ENCODE assay signal across 20 cellular contexts in genomic region chr11:17585911-17586695, GRCh38. TPM values are rescaled to one million over a fixed set of nuclear protein-coding genes. Genes with fewer than 3 reads are reported as not detected.
A peak's percentile ranks its signal among the peaks of the same experiment; 100 is the strongest.
DNase-seq lines count a peak whose midpoint lies in the region; ATAC-seq and TF ChIP-seq lines count a peak whose summit lies in the region.
"Had no signal": no experiment of that assay in that cellular context is flagged by ENCODE, and none has a peak within 500 bp of the region (broad histone marks: within the 10 kb centered on the region; RNA-seq: fewer than 3 reads in every experiment).

No MANE protein-coding gene starts in this region.

- H3K9ac ChIP-seq in endodermal cell (ENCODE audit: extremely low read depth, low read length, poor library complexity, severe bottlenecking), result no peak overlapping the region

- H3K36me3 Mint-ChIP-seq in activated T-cell treated with anti-CD3 and anti-CD28 coated beads, Interleukin-2, amount 50 U/mL, for 24 hours (ENCODE audit: low read depth), result no peaks in the 10 kb centered on the region
- H3K36me3 Mint-ChIP-seq in endodermal cell (ENCODE audit: low read depth), result no peaks in the 10 kb centered on the region
- H3K36me3 Mint-ChIP-seq: IgD-negative memory B cell had no signal

- H3K27me3 ChIP-seq in endodermal cell (ENCODE audit: control insufficient read depth, insufficient read depth, low read length, poor library complexity, severe bottlenecking) (peaks cover 37% of the 10 kb centered on the region), testis (no peaks in the 10 kb centered on the region)
- H3K27me3 ChIP-seq: BE2C, SJCRH30 had no signal

- H3K4me3 ChIP-seq in endodermal cell (ENCODE audit: low read length), result no peak overlapping the region
- H3K4me3 ChIP-seq in testis, result no peak overlapping the region
- H3K4me3 ChIP-seq: SJCRH30 had no signal

- H3K36me3 ChIP-seq in endodermal cell (ENCODE audit: control insufficient read depth, insufficient read depth, low read length) (no peaks in the 10 kb centered on the region), testis (ENCODE audit: low read depth, missing control alignments) (no peaks in the 10 kb centered on the region)
- H3K36me3 ChIP-seq: BE2C, SJCRH30 had no signal

- H3K4me1 Mint-ChIP-seq in activated T-cell treated with anti-CD3 and anti-CD28 coated beads, Interleukin-2, amount 50 U/mL, for 24 hours (ENCODE audit: low read depth), result no peaks in the 10 kb centered on the region
- peaks cover 1% of the 10 kb centered on the region for H3K4me1 Mint-ChIP-seq in endodermal cell
- H3K4me1 Mint-ChIP-seq: IgD-negative memory B cell had no signal

- WGBS in endodermal cell (ENCODE audit: insufficient coverage in 1 of 2, insufficient read length in 1 of 2), 2 experiments, result 87 to 93% methylated on average over 4 to 6 of the region's 6 CpGs
- WGBS in testis, 2 donors, result 83 to 94% methylated on average over 4 to 6 of the region's 6 CpGs

- H3K9me3 ChIP-seq in endodermal cell (ENCODE audit: control insufficient read depth, low read length) (no peaks in the 10 kb centered on the region), testis (no peaks in the 10 kb centered on the region)
- H3K9me3 ChIP-seq: BE2C, SJCRH30 had no signal

- H3K27me3 Mint-ChIP-seq in activated T-cell treated with anti-CD3 and anti-CD28 coated beads, Interleukin-2, amount 50 U/mL, for 24 hours, result peaks cover 3% of the 10 kb centered on the region
- peaks cover 13% of the 10 kb centered on the region for H3K27me3 Mint-ChIP-seq in endodermal cell (ENCODE audit: insufficient read depth)
- H3K27me3 Mint-ChIP-seq: IgD-negative memory B cell had no signal

- H3K27ac Mint-ChIP-seq in activated T-cell treated with anti-CD3 and anti-CD28 coated beads, Interleukin-2, amount 50 U/mL, for 24 hours, result no peak overlapping the region
- H3K27ac Mint-ChIP-seq in endodermal cell, result no peak overlapping the region
- H3K27ac Mint-ChIP-seq: IgD-negative memory B cell had no signal

- no peaks in the 10 kb centered on the region for H3K9me3 Mint-ChIP-seq in activated T-cell treated with anti-CD3 and anti-CD28 coated beads, Interleukin-2, amount 50 U/mL, for 24 hours
- no peaks in the 10 kb centered on the region for H3K9me3 Mint-ChIP-seq in endodermal cell

- no peak overlapping the region for H3K4me3 Mint-ChIP-seq in activated T-cell treated with anti-CD3 and anti-CD28 coated beads, Interleukin-2, amount 50 U/mL, for 24 hours
- no peak overlapping the region for H3K4me3 Mint-ChIP-seq in endodermal cell
- H3K4me3 Mint-ChIP-seq: IgD-negative memory B cell had no signal

- no peaks in the 10 kb centered on the region for H3K4me1 ChIP-seq in endodermal cell (ENCODE audit: control insufficient read depth, insufficient read depth, low read length)
- H3K4me1 ChIP-seq in testis, result no peaks in the 10 kb centered on the region
- H3K4me1 ChIP-seq: BE2C, SJCRH30 had no signal

- intact Hi-C loops in testis (cut with DNase I; ENCODE audit: low total_unique reads), result no loop called here

- DNase-seq in activated T-cell treated with anti-CD3 and anti-CD28 coated beads, Interleukin-2, amount 50 U/mL, for 24 hours, result peak; percentile 17
- no peak for DNase-seq in activated T-cell treated with anti-CD3 and anti-CD28 coated beads for 4 hours
- DNase-seq in endodermal cell, result peak; percentile 31
- DNase-seq in mesenteric fat pad (ENCODE audit: low spot score), result peak; percentile 72
- peak; percentile 10 for DNase-seq in testis
- DNase-seq in NCI-H2107 (lab: John Stamatoyannopoulos, UW), result no peak
- DNase-seq: BE2C; DMS53; GDM1; NCI-H1105 treated with DMSO at 0.1 percent for 48 hours; NCI-H2029 treated with DMSO at 0.1 percent for 48 hours; NCI-H2171; NCI-H345; NCI-H524; NCI-H774; NK-92 treated with Interleukin-12 subunit alpha and Interleukin-12 subunit beta, amount 100 ng/mL, for 24 hours; SJCRH30 had no signal

- no peak overlapping the region for H3K27ac ChIP-seq in endodermal cell (ENCODE audit: low read depth, low read length)
- no peak overlapping the region for H3K27ac ChIP-seq in testis
- H3K27ac ChIP-seq: SJCRH30 had no signal

- no peak for ATAC-seq in HG02981 (IDR thresholded peaks at IDR 0.05; ENCODE audit: unreplicated experiment)

- no peak for TF ChIP-seq CTCF in endodermal cell (conservative IDR thresholded peaks at IDR 0.05)
- no peak for TF ChIP-seq CTCF in testis (IDR thresholded peaks at IDR 0.05)

- no peak for TF ChIP-seq POLR2A in testis (IDR thresholded peaks at IDR 0.05)

RNA-seq across cellular contexts. Expression of gene OTOG, which starts 39.0 kb away (rescaled TPM):
- under 1 TPM; 0.33 to 0.55 TPM for total RNA-seq in endodermal cell
- polyA plus RNA-seq in endodermal cell (2013, experiment 1 of 2), result 0.39 TPM
- polyA plus RNA-seq in endodermal cell (2013, experiment 2 of 2), result 0.50 TPM
- total RNA-seq in mesenteric fat pad, result not detected
- total RNA-seq in testis, result 1 to 10 TPM; 2.2 to 2.9 TPM
- 4.2 TPM for polyA plus RNA-seq in testis (ENCODE audit: insufficient read depth, low read depth, low replicate concordance)
- total RNA-seq: H4 had no signal
- polyA plus RNA-seq: IgD-negative memory B cell had no signal

RNA-seq across cellular contexts. Expression of gene USH1C, which starts 41.9 kb away (rescaled TPM):
- total RNA-seq in endodermal cell (1 to 10 TPM; 1.5 to 2.8 TPM), mesenteric fat pad (0.19 TPM), testis (1 to 10 TPM; 1.2 TPM)
- polyA plus RNA-seq in endodermal cell (2013, experiment 1 of 2), result 1.00 TPM
- polyA plus RNA-seq in endodermal cell (2013, experiment 2 of 2), result 0.99 TPM
- polyA plus RNA-seq in testis (ENCODE audit: insufficient read depth, low read depth, low replicate concordance), result 3.7 TPM
- total RNA-seq: H4 had no signal
- polyA plus RNA-seq: IgD-negative memory B cell had no signal

Comparison
In these comparisons a context has a peak if more than half of its experiments do, and no peak if none do; other contexts are left out.
1. DNase-seq: peak in activated T-cell treated with anti-CD3 and anti-CD28 coated beads, Interleukin-2, amount 50 U/mL, for 24 hours (single experiment), endodermal cell (single experiment), mesenteric fat pad (single experiment) and testis (single experiment); none in activated T-cell treated with anti-CD3 and anti-CD28 coated beads for 4 hours (single experiment) and NCI-H2107 (single experiment).